8 cellular contexts compared by ENCODE assay signal in genomic region chr10:113959383-113959760, GRCh38.
A peak's percentile ranks its signal among the peaks of the same experiment; 100 is the strongest.
DNase-seq lines count a peak whose midpoint lies in the region; ATAC-seq and TF ChIP-seq lines count a peak whose summit lies in the region.

No MANE protein-coding gene starts in this region.

- H3K27ac ChIP-seq in VCaP = peak overlapping the region; percentile 92
- H3K27ac ChIP-seq in temporal lobe (ENCODE audit: low read depth, low read length) = peak overlapping the region; percentile 42

- no peak for TF ChIP-seq CTCF in VCaP (conservative IDR thresholded peaks at IDR 0.05)

- DNase-seq in NCI-H1092 treated with DMSO at 0.1 percent for 48 hours (lab: John Stamatoyannopoulos, UW) (peak; percentile 18), NCI-H1092 (lab: John Stamatoyannopoulos, UW) (no peak), T-helper 9 cell (no peak), SW 1271 (lab: John Stamatoyannopoulos, UW) (no peak), amniotic stem cell (lab: John Stamatoyannopoulos, UW) (no peak)

- peak; percentile 34 for ATAC-seq in HG03095 (IDR thresholded peaks at IDR 0.05; ENCODE audit: unreplicated experiment)
